Comparison of ENCODE assay signal across 14 cellular contexts in the genomic region with DNA sequence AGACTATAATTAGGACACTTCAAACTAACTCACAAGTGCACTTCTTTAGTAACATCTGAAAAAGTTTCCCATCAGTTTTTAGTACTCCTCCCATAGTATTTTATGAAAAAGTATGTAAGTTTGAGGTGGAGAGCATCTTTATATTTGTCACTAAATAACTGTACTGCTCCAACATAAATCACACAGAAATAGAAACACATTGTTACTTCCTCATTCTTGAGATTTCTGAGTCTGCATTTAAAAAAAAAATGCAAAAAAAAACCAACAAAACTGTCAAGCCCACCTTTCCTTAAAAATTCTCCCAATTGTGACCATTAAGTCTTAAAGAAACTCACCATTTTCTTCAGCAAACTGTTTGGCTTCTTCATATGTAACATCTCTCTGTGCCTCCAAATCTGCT. TPM values are rescaled to one million over a fixed set of nuclear protein-coding genes. Genes with fewer than 3 reads are reported as not detected.
A peak's percentile ranks its signal among the peaks of the same experiment; 100 is the strongest.
DNase-seq lines count a peak whose midpoint lies in the region; ATAC-seq and TF ChIP-seq lines count a peak whose summit lies in the region.
"Had no signal": no experiment of that assay in that cellular context is flagged by ENCODE, and none has a peak within 500 bp of the region (broad histone marks: within the 10 kb centered on the region; RNA-seq: fewer than 3 reads in every experiment).

No MANE protein-coding gene starts in this region.

- H3K4me2 ChIP-seq in SU-DHL-6 (ENCODE audit: low read depth, low read length, poor library complexity, severe bottlenecking) (peak overlapping the region; percentile 53), neural progenitor cell (no peak overlapping the region)

- no peaks in the 10 kb centered on the region for H3K9me3 ChIP-seq in SU-DHL-6 (ENCODE audit: insufficient read depth, low read length)
- H3K9me3 ChIP-seq in left lung, result no peaks in the 10 kb centered on the region
- no peaks in the 10 kb centered on the region for H3K9me3 ChIP-seq in uterus
- no peaks in the 10 kb centered on the region for H3K9me3 ChIP-seq in neural progenitor cell (ENCODE audit: low read depth)
- H3K9me3 ChIP-seq: BE2C had no signal

- H3K9me3 Mint-ChIP-seq in stimulated activated naive CD8-positive, alpha-beta T cell treated with anti-CD3 and anti-CD28 coated beads, Interleukin-15, Interleukin-2, amounts not matched to agents 100 ng/mL and 50 ng/mL, for 24 hours, result no peaks in the 10 kb centered on the region
- no peaks in the 10 kb centered on the region for H3K9me3 Mint-ChIP-seq in type B pancreatic cell
- no peaks in the 10 kb centered on the region for H3K9me3 Mint-ChIP-seq in neural progenitor cell

- ATAC-seq in stimulated activated naive CD8-positive, alpha-beta T cell treated with anti-CD3 and anti-CD28 coated beads, Interleukin-15, Interleukin-2, amounts not matched to agents 100 U/mL and 50 U/mL, for 24 hours, result no peak
- ATAC-seq in left lung, result peak; percentile 13
- ATAC-seq: esophagus mucosa had no signal

- no peaks in the 10 kb centered on the region for H3K9me2 ChIP-seq in SU-DHL-6 (replicated peaks; ENCODE audit: insufficient read depth, low read length)

- H2AFZ ChIP-seq in SU-DHL-6 (ENCODE audit: low read depth, low read length, severe bottlenecking), result no peak overlapping the region
- no peak overlapping the region for H2AFZ ChIP-seq in neural progenitor cell (replicated peaks)

- H3F3A ChIP-seq in SU-DHL-6 (ENCODE audit: insufficient read depth) (peaks cover 79% of the 10 kb centered on the region), neural progenitor cell (ENCODE audit: low read depth) (peaks cover 9% of the 10 kb centered on the region)

- H3K27me3 ChIP-seq in SU-DHL-6 (ENCODE audit: low read length), result no peaks in the 10 kb centered on the region
- H3K27me3 ChIP-seq in left lung, result no peaks in the 10 kb centered on the region
- H3K27me3 ChIP-seq in uterus, result no peaks in the 10 kb centered on the region
- H3K27me3 ChIP-seq in neural progenitor cell, result no peaks in the 10 kb centered on the region
- H3K27me3 ChIP-seq: BE2C had no signal

- H3K4me1 Mint-ChIP-seq in stimulated activated naive CD8-positive, alpha-beta T cell treated with anti-CD3 and anti-CD28 coated beads, Interleukin-15, Interleukin-2, amounts not matched to agents 100 ng/mL and 50 ng/mL, for 24 hours (ENCODE audit: low read depth), result peaks cover 62% of the 10 kb centered on the region
- H3K4me1 Mint-ChIP-seq in type B pancreatic cell (ENCODE audit: unreplicated experiment), result peaks cover 12% of the 10 kb centered on the region
- peaks cover 16% of the 10 kb centered on the region for H3K4me1 Mint-ChIP-seq in neural progenitor cell

- TF ChIP-seq CTCF in SU-DHL-6 (IDR thresholded peaks at IDR 0.05; ENCODE audit: insufficient read depth, low read length, poor library complexity, severe bottlenecking) (no peak), left lung (IDR thresholded peaks at IDR 0.05) (no peak), type B pancreatic cell (conservative IDR thresholded peaks at IDR 0.05) (no peak), uterus (IDR thresholded peaks at IDR 0.05) (no peak), neural progenitor cell (IDR thresholded peaks at IDR 0.05) (no peak)

- H3K27ac ChIP-seq in SU-DHL-6 (ENCODE audit: low read depth, low read length) (peak overlapping the region; percentile 79), left lung (peak overlapping the region in 1 of 2 donors; percentile 9), uterus (peak overlapping the region in 1 of 2 donors; percentile 12), neural progenitor cell (no peak overlapping the region)

- peaks cover 42% of the 10 kb centered on the region for H3K36me3 ChIP-seq in SU-DHL-6 (ENCODE audit: low read length)
- H3K36me3 ChIP-seq in left lung, result peaks cover 0 to 52% of the 10 kb centered on the region in 2 donors
- no peaks in the 10 kb centered on the region for H3K36me3 ChIP-seq in uterus
- peaks cover 6% of the 10 kb centered on the region for H3K36me3 ChIP-seq in neural progenitor cell

- H3K4me1 ChIP-seq in left lung, result peaks cover 8 to 63% of the 10 kb centered on the region in 2 donors
- no peaks in the 10 kb centered on the region for H3K4me1 ChIP-seq in uterus
- H3K4me1 ChIP-seq in neural progenitor cell, result peaks cover 15% of the 10 kb centered on the region
- H3K4me1 ChIP-seq: BE2C had no signal

- H3K27me3 Mint-ChIP-seq in stimulated activated naive CD8-positive, alpha-beta T cell treated with anti-CD3 and anti-CD28 coated beads, Interleukin-15, Interleukin-2, amounts not matched to agents 100 ng/mL and 50 ng/mL, for 24 hours, result no peaks in the 10 kb centered on the region
- H3K27me3 Mint-ChIP-seq in type B pancreatic cell (no peaks in the 10 kb centered on the region), neural progenitor cell (ENCODE audit: insufficient read depth, low read depth) (no peaks in the 10 kb centered on the region)

- no peak for TF ChIP-seq POLR2A in uterus (IDR thresholded peaks at IDR 0.05)

- H3K79me2 ChIP-seq in SU-DHL-6 (ENCODE audit: insufficient read depth, low read length), result peaks cover 54% of the 10 kb centered on the region
- peaks cover 25% of the 10 kb centered on the region for H3K79me2 ChIP-seq in neural progenitor cell (ENCODE audit: low read depth)

- H4K20me1 ChIP-seq in SU-DHL-6 (ENCODE audit: low read depth, low read length) (no peaks in the 10 kb centered on the region), neural progenitor cell (ENCODE audit: low read depth) (peaks cover 38% of the 10 kb centered on the region)

- peak overlapping the region; percentile 15; the same call in 1 of the 2 replicates for H3K9ac ChIP-seq in SU-DHL-6 (ENCODE audit: low read length)
- no peak overlapping the region for H3K9ac ChIP-seq in neural progenitor cell

- H3K4me3 Mint-ChIP-seq in stimulated activated naive CD8-positive, alpha-beta T cell treated with anti-CD3 and anti-CD28 coated beads, Interleukin-15, Interleukin-2, amounts not matched to agents 100 ng/mL and 50 ng/mL, for 24 hours, result no peak overlapping the region
- H3K4me3 Mint-ChIP-seq in type B pancreatic cell (peak overlapping the region; percentile 31), neural progenitor cell (no peak overlapping the region)

- intact Hi-C loops in left lung (cut with DNase I), result no loop called here
- intact Hi-C loops in uterus (cut with DNase I; ENCODE audit: low total_unique reads), result no loop called here

- H3K36me3 Mint-ChIP-seq in stimulated activated naive CD8-positive, alpha-beta T cell treated with anti-CD3 and anti-CD28 coated beads, Interleukin-15, Interleukin-2, amounts not matched to agents 100 ng/mL and 50 ng/mL, for 24 hours (ENCODE audit: low read depth), result peaks cover 85% of the 10 kb centered on the region
- H3K36me3 Mint-ChIP-seq in type B pancreatic cell (peaks cover 30% of the 10 kb centered on the region), neural progenitor cell (peaks cover 32% of the 10 kb centered on the region)

- no peak for DNase-seq in stimulated activated naive CD8-positive, alpha-beta T cell treated with anti-CD3 and anti-CD28 coated beads, Interleukin-15, Interleukin-2, amounts not matched to agents 100 U/mL and 50 U/mL, for 24 hours
- DNase-seq in left lung (no peak), type B pancreatic cell (ENCODE audit: extremely low spot score, unreplicated experiment) (no peak), uterus (no peak), neural progenitor cell (ENCODE audit: low spot score) (no peak), foreskin melanocyte (no peak)
- DNase-seq: BE2C; hypothalamus; retina; stimulated activated CD4-positive, alpha-beta T cell treated with anti-CD3 and anti-CD28 coated beads, Interleukin-4, amount 100 ng/mL, for 24 hours; T1000 had no signal

- H3K27ac Mint-ChIP-seq in stimulated activated naive CD8-positive, alpha-beta T cell treated with anti-CD3 and anti-CD28 coated beads, Interleukin-15, Interleukin-2, amounts not matched to agents 100 ng/mL and 50 ng/mL, for 24 hours, result peak overlapping the region; percentile 53
- peak overlapping the region; percentile 69 for H3K27ac Mint-ChIP-seq in type B pancreatic cell
- no peak overlapping the region for H3K27ac Mint-ChIP-seq in neural progenitor cell

- H3K4me3 ChIP-seq in SU-DHL-6 (ENCODE audit: insufficient read depth, low read length, poor library complexity, severe bottlenecking) (no peak overlapping the region), left lung (no peak overlapping the region), uterus (no peak overlapping the region), neural progenitor cell (no peak overlapping the region)

RNA-seq across cellular contexts. Expression of a gene that starts 18.7 kb away (rescaled TPM):
- total RNA-seq in left lung (100 to 1,000 TPM in 1 of 2 donors, 10 to 100 TPM in 1; 94.1 to 111 TPM), type B pancreatic cell (ENCODE audit: low replicate concordance) (59.4 and 83.7 TPM in 2 replicates), uterus (10 to 100 TPM; 13.6 to 69.0 (median 52.9) TPM), neural progenitor cell (ENCODE audit: low replicate concordance) (23.8 and 35.9 TPM in 2 replicates)
